8 cellular contexts compared by ENCODE assay signal in genomic region chr10:42753507-42754154, GRCh38. TPM values are rescaled to one million over a fixed set of nuclear protein-coding genes. Genes with fewer than 3 reads are reported as not detected.
DNase-seq lines count a peak whose midpoint lies in the region; ATAC-seq, FAIRE-seq and TF ChIP-seq lines count a peak whose summit lies in the region.

No MANE protein-coding gene starts in this region.

- no peak for TF ChIP-seq POLR2A in upper lobe of left lung (IDR thresholded peaks at IDR 0.05)

- DNase-seq in AG20443 (ENCODE audit: low spot score) (peak; percentile 24), bronchial epithelial cell (ENCODE audit: low read depth) (no peak), lower lobe of right lung (peak; percentile 51), upper lobe of left lung (peak in 1 of 2 donors; percentile 84), midbrain (lab: John Stamatoyannopoulos, UW) (no peak), NCI-H345 (lab: John Stamatoyannopoulos, UW) (no peak), hepatic stellate cell (ENCODE audit: low spot score) (no peak)

- no peaks in the 10 kb centered on the region for H3K9me3 ChIP-seq in lower lobe of right lung
- H3K9me3 ChIP-seq in upper lobe of left lung, result no peaks in the 10 kb centered on the region

- H3K36me3 ChIP-seq in bronchial epithelial cell (ENCODE audit: control insufficient read depth, insufficient read depth, low read length) (no peaks in the 10 kb centered on the region), lower lobe of right lung (no peaks in the 10 kb centered on the region), upper lobe of left lung (no peaks in the 10 kb centered on the region)

- H3K27me3 ChIP-seq in bronchial epithelial cell (ENCODE audit: control insufficient read depth, insufficient read depth, low read length) (peaks cover 18% of the 10 kb centered on the region), lower lobe of right lung (ENCODE audit: low read depth) (peaks cover 51% of the 10 kb centered on the region), upper lobe of left lung (peaks cover 0 to 19% (median 11%) of the 10 kb centered on the region in 4 donors)

- WGBS in upper lobe of left lung, 2 donors, result 1% methylated on average over 34 to 44 of the region's 51 CpGs

- H3K4me3 ChIP-seq in bronchial epithelial cell (ENCODE audit: low read depth, low read length), result peak overlapping the region; percentile 43
- peak overlapping the region; percentile 61 for H3K4me3 ChIP-seq in lower lobe of right lung
- H3K4me3 ChIP-seq in upper lobe of left lung, result peak overlapping the region; percentile 49 to 66 (median 57)

- H3K27ac ChIP-seq in lower lobe of right lung (peak overlapping the region; percentile 60), upper lobe of left lung (peak overlapping the region; percentile 26 to 79 (median 57))

- no peak for FAIRE-seq in bronchial epithelial cell (lab: Jason Lieb, UNC)

- no peak for TF ChIP-seq EP300 in upper lobe of left lung (IDR thresholded peaks at IDR 0.05)

- TF ChIP-seq CTCF in bronchial epithelial cell (IDR thresholded peaks at IDR 0.05; ENCODE audit: insufficient read depth, low read length, severe bottlenecking) (no peak), lower lobe of right lung (IDR thresholded peaks at IDR 0.05) (no peak), upper lobe of left lung (IDR thresholded peaks at IDR 0.05) (no peak)

- intact Hi-C loops in lower lobe of right lung (cut with DNase I), result no loop called here

- ATAC-seq in HG02759 (IDR thresholded peaks at IDR 0.05; ENCODE audit: unreplicated experiment), result peak; percentile 16
- peak; percentile 51 to 61 for ATAC-seq in lower lobe of right lung
- ATAC-seq in upper lobe of left lung (ENCODE audit: low FRiP score in 2 of 2), result peak; percentile 33 to 44

- H3K4me1 ChIP-seq in lower lobe of right lung (peaks cover 34% of the 10 kb centered on the region), upper lobe of left lung (peaks cover 9 to 34% (median 22%) of the 10 kb centered on the region in 4 donors)

RNA-seq across cellular contexts. Expression of gene BMS1, which starts 29.0 kb away (rescaled TPM):
- total RNA-seq in bronchial epithelial cell, result 14.7 and 18.8 TPM in 2 replicates
- 12.5 TPM for total RNA-seq in lower lobe of right lung
- total RNA-seq in upper lobe of left lung, result 10 to 100 TPM in 5 of 6 donors, 1 to 10 TPM in 1; 8.1 to 19.3 (median 14.3) TPM

Comparison
In these comparisons a context has a peak if more than half of its experiments do, and no peak if none do; other contexts are left out.
1. DNase-seq: peak in AG20443 (single experiment) and lower lobe of right lung (single experiment); none in bronchial epithelial cell (single experiment), midbrain (single experiment), NCI-H345 (single experiment) and hepatic stellate cell (single experiment).
2. Peak in every context shown above with its lines, with median percentiles within 50 percentile points of each other: ATAC-seq and H3K4me3 ChIP-seq.